ENCODE assay signal across 25 cellular contexts in genomic region chr15:27475395-27475794, GRCh38.
DNase-seq lines count a peak whose midpoint lies in the region; ATAC-seq, FAIRE-seq and TF ChIP-seq lines count a peak whose summit lies in the region.
"Had no signal": no experiment of that assay in that cellular context is flagged by ENCODE, and none has a peak within 500 bp of the region (broad histone marks: within the 10 kb centered on the region; RNA-seq: fewer than 3 reads in every experiment).

No MANE protein-coding gene starts in this region.

- no peak overlapping the region for H3K9ac ChIP-seq in HepG2 (ENCODE audit: insufficient read depth, low read depth, low read length)
- H3K9ac ChIP-seq in K562 (ENCODE audit: insufficient read depth in 1 of 2, low read depth in 2 of 2, low read length in 2 of 2): no peak overlapping the region
- H3K9ac ChIP-seq: BLaER1 treated with 17β-estradiol and CSF1 and Interleukin-3, amounts not matched to agents 10 nM and 100 nM had no signal

- CTCF ChIA-PET in HepG2 (lab: Yijun Ruan, JAX; ENCODE audit: low intra/inter-chr PET ratio, low total read pairs) (no interaction called here), K562 (lab: Yijun Ruan, JAX; ENCODE audit: low intra/inter-chr PET ratio) (no interaction called here)

- peaks cover 67% of the 10 kb centered on the region for H3K9me3 ChIP-seq in HepG2 (ENCODE audit: low read length)
- no peaks in the 10 kb centered on the region for H3K9me3 ChIP-seq in right lobe of liver
- no peaks in the 10 kb centered on the region for H3K9me3 ChIP-seq in K562 (replicated peaks; ENCODE audit: control insufficient read depth, insufficient read depth, low read depth, low read length)
- H3K9me3 ChIP-seq: A549 had no signal

- 2% methylated on average over 4 of the region's 4 CpGs for WGBS in HepG2 (ENCODE audit: low lambda C conversion rate)
- WGBS in right lobe of liver (ENCODE audit: insufficient coverage, low coverage, low lambda C conversion rate, missing lambda C conversion rate): 63% methylated on average over 4 of the region's 4 CpGs
- WGBS in K562 (ENCODE audit: insufficient coverage, low coverage, missing lambda C conversion rate): 48% methylated on average over 4 of the region's 4 CpGs

- H4K20me1 ChIP-seq in HepG2 (ENCODE audit: insufficient read depth, low read length) (no peaks in the 10 kb centered on the region), K562 (replicated peaks; ENCODE audit: control insufficient read depth, insufficient read depth, low read length) (no peaks in the 10 kb centered on the region)
- H4K20me1 ChIP-seq: BLaER1 treated with 17β-estradiol and CSF1 and Interleukin-3, amounts not matched to agents 10 nM and 100 nM had no signal

- H3K36me3 ChIP-seq in HepG2 (replicated peaks in 1 of 2; ENCODE audit: control insufficient read depth in 1 of 2, insufficient read depth in 2 of 2, low read length in 2 of 2) (no peaks in the 10 kb centered on the region), right lobe of liver (no peaks in the 10 kb centered on the region), K562 (ENCODE audit: control insufficient read depth, insufficient read depth, low read length) (no peaks in the 10 kb centered on the region)
- H3K36me3 ChIP-seq: BLaER1 treated with 17β-estradiol and CSF1 and Interleukin-3, amounts not matched to agents 10 nM and 100 nM had no signal

- TF ChIP-seq POLR2A in HepG2 (IDR thresholded peaks at IDR 0.05; ENCODE audit: insufficient read depth in 1 of 2, low read depth in 2 of 2, low read length in 2 of 2) (no peak), right lobe of liver (IDR thresholded peaks at IDR 0.05) (no peak), K562 (conservative IDR thresholded peaks at IDR 0.05) (no peak)

- BruUV-seq in HepG2 (replicated peaks; lab: Mats Ljungman, UMichigan) (no TSS peak), K562 (replicated peaks; lab: Mats Ljungman, UMichigan) (no TSS peak)

- H2AFZ ChIP-seq in HepG2 (ENCODE audit: low read length) (no peak overlapping the region), K562 (ENCODE audit: low read depth, low read length) (no peak overlapping the region)

- H3K4me3 ChIP-seq in HepG2 (replicated peaks in 1 of 3; ENCODE audit: insufficient read depth in 1 of 3, low read depth in 2 of 3, low read length in 3 of 3) (no peak overlapping the region), right lobe of liver (no peak overlapping the region), K562 (no peak overlapping the region)
- H3K4me3 ChIP-seq: A549; BLaER1 treated with 17β-estradiol and CSF1 and Interleukin-3, amounts not matched to agents 10 nM and 100 nM; GM12878 had no signal

- TF ChIP-seq CTCF in HepG2 (CRISPR knock-in tag; IDR thresholded peaks at IDR 0.05) (no peak), right lobe of liver (IDR thresholded peaks at IDR 0.05) (no peak), K562 (IDR thresholded peaks at IDR 0.05 in 2 of 3, conservative IDR thresholded peaks at IDR 0.05 in 1 of 3; ENCODE audit: insufficient read depth in 2 of 3, low read depth in 1 of 3, low read length in 3 of 3) (no peak)

- no peak for TF ChIP-seq EP300 in HepG2 (IDR thresholded peaks at IDR 0.05; ENCODE audit: low read depth in 2 of 2, low read length in 2 of 2)
- TF ChIP-seq EP300 in HepG2 (CRISPR knock-in tag; IDR thresholded peaks at IDR 0.05; ENCODE audit: borderline replicate concordance): no peak
- no peak for TF ChIP-seq EP300 in K562 (IDR thresholded peaks at IDR 0.05; ENCODE audit: low read length)

- H3K4me1 ChIP-seq in HepG2 (ENCODE audit: insufficient read depth, low read length) (no peaks in the 10 kb centered on the region), right lobe of liver (no peaks in the 10 kb centered on the region), K562 (replicated peaks in 1 of 2; ENCODE audit: control insufficient read depth in 2 of 2, insufficient read depth in 2 of 2, low read length in 2 of 2) (no peaks in the 10 kb centered on the region)
- H3K4me1 ChIP-seq: A549; BLaER1 treated with 17β-estradiol and CSF1 and Interleukin-3, amounts not matched to agents 10 nM and 100 nM had no signal

- in situ Hi-C loops in HepG2 (cut with HindIII; ENCODE audit: extremely low pct_ligation_motif_present, low pct_unique_long_range_greater_than_20kb) (no loop called here), K562 (cut with MboI) (no loop called here)

- POLR2A ChIA-PET in HepG2 (lab: Yijun Ruan, JAX): no interaction called here
- POLR2A ChIA-PET in K562 (lab: Yijun Ruan, JAX): no interaction called here

- no peak for FAIRE-seq in HepG2 (lab: Jason Lieb, UNC)
- no peak for FAIRE-seq in K562 (lab: Jason Lieb, UNC)
- FAIRE-seq in urothelium cell line (lab: Jason Lieb, UNC): peak; percentile 99
- FAIRE-seq: GM12878, GM12892, GM18507 had no signal

- no peak for TF ChIP-seq RAD21 in HepG2 (CRISPR knock-in tag; IDR thresholded peaks at IDR 0.05)
- no peak for TF ChIP-seq RAD21 in K562 (CRISPR knock-in tag; conservative IDR thresholded peaks at IDR 0.05 in 1 of 2, IDR thresholded peaks at IDR 0.05 in 1 of 2)

- intact Hi-C loops in HepG2 (cut with micrococcal nuclease; ENCODE audit: unreplicated experiment) (no loop called here), right lobe of liver (cut with DNase I) (no loop called here), K562 (cut with micrococcal nuclease) (no loop called here)

- H3K27me3 ChIP-seq in HepG2 (ENCODE audit: control insufficient read depth in 1 of 2, insufficient read depth in 2 of 2, low read length in 2 of 2) (no peaks in the 10 kb centered on the region), right lobe of liver (no peaks in the 10 kb centered on the region), K562 (ENCODE audit: control insufficient read depth in 2 of 2, insufficient read depth in 2 of 2, low read length in 2 of 2) (no peaks in the 10 kb centered on the region; a peak in 1 of 5 replicates)
- H3K27me3 ChIP-seq: BLaER1 treated with 17β-estradiol and CSF1 and Interleukin-3, amounts not matched to agents 10 nM and 100 nM had no signal

- ATAC-seq in HepG2 (no peak), right lobe of liver (no peak), K562 (no peak)
- ATAC-seq: A549, GM12878 had no signal

- H3K9me1 ChIP-seq in K562 (ENCODE audit: control insufficient read depth, insufficient read depth, low read length): no peaks in the 10 kb centered on the region

- no peak overlapping the region for H3K27ac ChIP-seq in HepG2 (ENCODE audit: extremely low read length, insufficient read depth, low read length)
- H3K27ac ChIP-seq in right lobe of liver: no peak overlapping the region
- no peak overlapping the region for H3K27ac ChIP-seq in K562 (ENCODE audit: extremely low read depth, low read depth, low read length)
- H3K27ac ChIP-seq: 22Rv1; A549; BLaER1 treated with 17β-estradiol and CSF1 and Interleukin-3, amounts not matched to agents 10 nM and 100 nM; C4-2B had no signal

- H3K4me2 ChIP-seq in HepG2 (ENCODE audit: low read depth, low read length) (no peak overlapping the region), K562 (ENCODE audit: insufficient read depth, low read length) (no peak overlapping the region)
- H3K4me2 ChIP-seq: A549; BLaER1 treated with 17β-estradiol and CSF1 and Interleukin-3, amounts not matched to agents 10 nM and 100 nM had no signal

- DNase-seq in HepG2 (ENCODE audit: low spot score): no peak
- no peak for DNase-seq in right lobe of liver
- DNase-seq in K562 (ENCODE audit: extremely low read depth in 1 of 4, low spot score in 3 of 4): no peak
- no peak for DNase-seq in urothelium cell line (ENCODE audit: low spot score)
- no peak for DNase-seq in foreskin melanocyte
- DNase-seq in glomerular visceral epithelial cell (ENCODE audit: extremely low spot score): no peak
- DNase-seq: AML-193; CD4-positive, alpha-beta memory T cell; CD4-positive, CD25-positive, alpha-beta regulatory T cell; CD8-positive, alpha-beta memory T cell; COR-L47; DMS 273 treated with DMSO at 0.1 percent for 48 hours; DMS153; DMS53; DMS79; DND-41; EL; GDM1 had no signal

- H3K79me2 ChIP-seq in HepG2 (ENCODE audit: insufficient read depth, low read length): no peaks in the 10 kb centered on the region
- H3K79me2 ChIP-seq in K562 (ENCODE audit: control insufficient read depth, insufficient read depth, low read length): no peaks in the 10 kb centered on the region

TF ChIP-seq in HepG2, 621 proteins besides CTCF, POLR2A, EP300 and RAD21:
- TF ChIP-seq CREB1 (IDR thresholded peaks at IDR 0.05) (peak; percentile 96), CREB1 (CRISPR knock-in tag; IDR thresholded peaks at IDR 0.05) (no peak), ATF7 (IDR thresholded peaks at IDR 0.05) (peak; percentile 31; the same call in 1 of the 2 replicates), ATF7 (CRISPR knock-in tag; IDR thresholded peaks at IDR 0.05) (no peak), ARNT2 (CRISPR knock-in tag; IDR thresholded peaks at IDR 0.05; ENCODE audit: low read depth) (no peak)

TF ChIP-seq in K562, 482 proteins besides CTCF, POLR2A, EP300 and RAD21:
- TF ChIP-seq ATF1 (CRISPR knock-in tag; IDR thresholded peaks at IDR 0.05) (no peak), ATF1 (tag; IDR thresholded peaks at IDR 0.05) (0 out of 2 replicates have a peak, but pooled peaks have one; percentile 11), MCM7 (IDR thresholded peaks at IDR 0.05) (no peak), EHMT2 (IDR thresholded peaks at IDR 0.05) (peak; percentile 25; the same call in 1 of the 2 replicates), HNRNPL (IDR thresholded peaks at IDR 0.05; ENCODE audit: low read depth, low read length) (no peak)

Comparison
In these comparisons a context has a peak if more than half of its experiments do, and no peak if none do; other contexts are left out.
1. Of the 241 proteins assayed by ChIP-seq in both HepG2 and K562: peak only in HepG2: none; only in K562: EHMT2; in both: none; in neither: 237; mixed calls (peak in some experiments, not most) for 3.